ENCODE assay signal across 8 cellular contexts in the genomic region with DNA sequence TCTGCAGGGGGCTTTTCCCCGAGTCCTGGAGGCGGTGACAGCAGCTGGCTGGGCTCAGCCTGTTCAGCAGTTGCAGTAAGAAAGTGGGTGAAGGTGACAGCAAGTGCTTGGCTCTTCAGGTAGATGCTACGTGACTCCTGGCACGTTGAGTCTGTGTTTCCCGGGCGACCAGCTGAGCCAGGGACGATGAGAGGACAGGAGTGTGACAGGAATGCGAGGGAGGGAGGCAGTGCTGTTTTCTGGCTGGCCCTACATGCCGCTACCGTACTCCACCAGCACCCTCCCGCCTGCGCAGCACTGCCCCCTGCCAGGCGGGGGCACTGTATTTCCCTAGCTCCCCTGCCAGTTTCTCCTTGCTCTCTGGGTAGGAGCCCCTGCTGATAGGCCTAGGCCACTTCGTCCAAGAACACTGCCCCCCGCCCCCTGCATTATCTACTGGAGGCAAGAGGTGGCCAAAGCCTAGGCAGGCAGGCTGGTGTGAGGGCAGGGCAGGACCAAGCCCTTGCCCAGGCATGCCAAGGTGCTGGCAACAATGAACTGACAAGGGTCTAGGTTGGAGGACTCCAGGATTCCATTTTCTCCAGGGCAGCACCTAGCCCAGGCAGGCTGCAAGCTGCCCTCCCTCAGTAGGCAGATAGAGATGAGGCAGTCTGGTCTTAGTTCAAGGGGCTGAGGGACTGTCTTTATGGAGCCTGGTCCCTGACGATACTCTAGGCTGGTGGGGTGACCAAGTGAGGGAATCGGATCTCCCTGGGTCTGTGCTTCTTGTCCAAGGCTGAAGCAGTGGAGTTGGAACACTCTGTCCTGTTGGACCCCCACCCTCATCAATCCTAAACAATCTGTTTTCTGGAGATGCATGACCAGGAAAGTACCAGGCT. TPM values are rescaled to one million over a fixed set of nuclear protein-coding genes. Genes with fewer than 3 reads are reported as not detected.
A peak's percentile ranks its signal among the peaks of the same experiment; 100 is the strongest.
DNase-seq lines count a peak whose midpoint lies in the region; ATAC-seq and TF ChIP-seq lines count a peak whose summit lies in the region.

No MANE protein-coding gene starts in this region.

- no peaks in the 10 kb centered on the region for H3K9me3 ChIP-seq in upper lobe of left lung

- TF ChIP-seq EP300 in upper lobe of left lung (IDR thresholded peaks at IDR 0.05) = no peak

- TF ChIP-seq POLR2A in upper lobe of left lung (IDR thresholded peaks at IDR 0.05) = no peak

- H3K27ac Mint-ChIP-seq in neural crest cell (ENCODE audit: unreplicated experiment) = no peak overlapping the region

- WGBS in upper lobe of left lung, 2 donors = 30 to 35% methylated on average over 14 to 15 of the region's 17 CpGs

- H3K36me3 Mint-ChIP-seq in neural crest cell (ENCODE audit: low read depth) = no peaks in the 10 kb centered on the region

- peaks cover 19% of the 10 kb centered on the region for H3K4me1 Mint-ChIP-seq in neural crest cell

- H3K36me3 ChIP-seq in upper lobe of left lung = peaks cover 6 to 31% (median 24%) of the 10 kb centered on the region in 4 donors

- no peaks in the 10 kb centered on the region for H3K9me3 Mint-ChIP-seq in neural crest cell

- H3K4me3 ChIP-seq in upper lobe of left lung = no peak overlapping the region

- TF ChIP-seq CTCF in GM12872 (IDR thresholded peaks at IDR 0.05; ENCODE audit: insufficient read depth, low read depth, low read length) (peak; percentile 87), neural crest cell (conservative IDR thresholded peaks at IDR 0.05) (peak; percentile 59), upper lobe of left lung (IDR thresholded peaks at IDR 0.05) (peak; percentile 36 to 72 (median 60))

- H3K27me3 ChIP-seq in upper lobe of left lung = no peaks in the 10 kb centered on the region

- peak overlapping the region; percentile 75 for H3K4me3 Mint-ChIP-seq in neural crest cell

- peaks cover 21 to 40% (median 24%) of the 10 kb centered on the region in 4 donors for H3K4me1 ChIP-seq in upper lobe of left lung

- peak overlapping the region in 3 of 4 donors; percentile 22 to 64 (median 42) for H3K27ac ChIP-seq in upper lobe of left lung

- DNase-seq in NCI-H82 (lab: John Stamatoyannopoulos, UW) = peak; percentile 76
- DNase-seq in activated T-cell treated with anti-CD3 and anti-CD28 coated beads, Interleukin-2, amount 50 U/mL, for 1 hour = peak; percentile 62
- peak; percentile 27 for DNase-seq in fibroblast of peridontal ligament (ENCODE audit: extremely low read depth)
- DNase-seq in neural crest cell (ENCODE audit: low read depth, low spot score) = peak; percentile 23
- DNase-seq in upper lobe of left lung = peak; percentile 69 to 82

- H3K27me3 Mint-ChIP-seq in neural crest cell (ENCODE audit: low read depth) = peaks cover 15% of the 10 kb centered on the region

- ATAC-seq in HG03460 (IDR thresholded peaks at IDR 0.05; ENCODE audit: unreplicated experiment) = peak; percentile 54
- ATAC-seq in upper lobe of left lung (ENCODE audit: low FRiP score in 2 of 2) = peak; percentile 58 to 85
- ATAC-seq in GM18861 (IDR thresholded peaks at IDR 0.05; ENCODE audit: unreplicated experiment) = no peak

RNA-seq across cellular contexts. Expression of a gene that starts 19.2 kb away (rescaled TPM):
- total RNA-seq in neural crest cell = 49.5 and 50.6 TPM in 2 replicates
- 10 to 100 TPM; 21.0 to 45.6 (median 33.4) TPM for total RNA-seq in upper lobe of left lung

RNA-seq across cellular contexts. Expression of a gene that starts 23.6 kb away (rescaled TPM):
- total RNA-seq in neural crest cell (0.57 and 0.63 TPM in 2 replicates), upper lobe of left lung (1 to 10 TPM in 5 of 6 donors, under 1 TPM in 1; 0.20 to 4.2 (median 2.1) TPM)

RNA-seq across cellular contexts. Expression of a gene that starts 32.8 kb away (rescaled TPM):
- total RNA-seq in neural crest cell (43.2 and 43.5 TPM in 2 replicates), upper lobe of left lung (10 to 100 TPM; 16.8 to 66.4 (median 24.9) TPM)

RNA-seq across cellular contexts. Expression of a gene that starts 39.3 kb away (rescaled TPM):
- total RNA-seq in neural crest cell = 70.0 and 70.6 TPM in 2 replicates
- 100 to 1,000 TPM in 1 of 6 donors, 10 to 100 TPM in 5; 41.3 to 128 (median 78.1) TPM for total RNA-seq in upper lobe of left lung

Comparison
In these comparisons a context has a peak if more than half of its experiments do, and no peak if none do; other contexts are left out.
1. DNase-seq: peak in every context shown above with its lines; median percentile 76 in NCI-H82; 76 in upper lobe of left lung; 62 in activated T-cell treated with anti-CD3 and anti-CD28 coated beads, Interleukin-2, amount 50 U/mL, for 1 hour; 27 in fibroblast of peridontal ligament; 23 in neural crest cell.